ENCODE assay signal across 11 cellular contexts in the genomic region with DNA sequence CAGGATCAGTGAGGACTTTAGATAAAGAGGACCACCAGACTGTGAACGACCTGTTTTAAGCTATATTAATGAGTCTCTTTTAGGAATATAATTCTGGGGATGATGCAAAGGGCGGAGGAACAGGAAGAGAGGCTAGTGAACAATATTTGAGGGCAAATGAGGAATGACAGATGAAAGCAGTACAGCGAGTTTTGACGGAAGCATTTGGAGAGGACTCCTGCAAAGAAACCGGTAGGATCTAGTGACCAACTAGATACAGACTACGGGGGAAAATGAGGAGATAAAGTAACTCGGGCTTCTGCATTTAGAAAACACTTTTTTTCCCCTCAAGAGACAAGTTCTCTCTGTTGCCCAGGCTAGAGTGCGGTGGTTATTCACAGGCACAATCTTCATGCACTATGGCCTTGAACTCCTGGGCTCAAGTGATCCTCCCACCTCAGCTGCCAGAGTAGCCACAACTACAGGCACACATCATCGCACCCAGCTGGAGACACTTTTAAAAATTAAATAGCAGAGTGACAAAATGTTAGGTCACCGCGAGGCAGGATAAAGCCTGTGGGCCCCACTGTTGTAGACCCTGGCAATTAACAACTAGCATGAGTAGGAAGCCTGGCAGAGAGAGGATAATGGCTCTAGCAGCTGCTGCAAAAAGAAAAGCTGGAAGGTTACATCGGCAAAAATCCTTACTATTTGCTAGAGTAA.
DNase-seq lines count a peak whose midpoint lies in the region; ATAC-seq and TF ChIP-seq lines count a peak whose summit lies in the region.
"Had no signal": no experiment of that assay in that cellular context is flagged by ENCODE, and none has a peak within 500 bp of the region (broad histone marks: within the 10 kb centered on the region; RNA-seq: fewer than 3 reads in every experiment).

No MANE protein-coding gene starts in this region.

- no peak overlapping the region for H3K4me3 ChIP-seq in thyroid gland (replicated peaks in 1 of 3)
- H3K4me3 ChIP-seq in stomach: no peak overlapping the region

- H3K27ac ChIP-seq in thyroid gland: no peak overlapping the region
- H3K27ac ChIP-seq in stomach: no peak overlapping the region

- peak; percentile 83 for DNase-seq in NCI-H2107 treated with DMSO at 0.1 percent for 48 hours (lab: John Stamatoyannopoulos, UW; ENCODE audit: unreplicated experiment)
- no peak for DNase-seq in NCI-H2107 (lab: John Stamatoyannopoulos, UW)
- DNase-seq in NCI-H82 treated with DMSO at 0.1 percent for 48 hours (lab: John Stamatoyannopoulos, UW; ENCODE audit: unreplicated experiment): peak; percentile 62
- DNase-seq in left ventricle myocardium superior: no peak
- DNase-seq in thyroid gland: peak; percentile 34 to 38
- DNase-seq in stomach: no peak
- DNase-seq in HT-29 (ENCODE audit: low spot score): no peak
- DNase-seq: caudate nucleus; NCI-H526 treated with DMSO at 0.1 percent for 48 hours; stimulated activated CD8-positive, alpha-beta memory T cell treated with anti-CD3 and anti-CD28 coated beads, Interleukin-4, amount 100 ng/mL, for 48 hours had no signal

- no peak for TF ChIP-seq EP300 in stomach (IDR thresholded peaks at IDR 0.05)

- intact Hi-C loops in left ventricle myocardium superior (cut with micrococcal nuclease) (no loop called here), thyroid gland (cut with DNase I) (no loop called here), stomach (cut with DNase I; ENCODE audit: low total_unique reads) (no loop called here)

- TF ChIP-seq POLR2A in thyroid gland (IDR thresholded peaks at IDR 0.05) (no peak), stomach (IDR thresholded peaks at IDR 0.05) (no peak)

- H3K36me3 ChIP-seq in thyroid gland (no peaks in the 10 kb centered on the region), stomach (no peaks in the 10 kb centered on the region)

- H3K27me3 ChIP-seq in thyroid gland: no peaks in the 10 kb centered on the region
- no peaks in the 10 kb centered on the region for H3K27me3 ChIP-seq in stomach

- TF ChIP-seq CTCF in thyroid gland (IDR thresholded peaks at IDR 0.05): no peak
- no peak for TF ChIP-seq CTCF in stomach (IDR thresholded peaks at IDR 0.05)

- peak; percentile 39 for ATAC-seq in left ventricle myocardium superior
- no peak for ATAC-seq in GM18502 (IDR thresholded peaks at IDR 0.05; ENCODE audit: poor library complexity, unreplicated experiment)

- H3K4me1 ChIP-seq in thyroid gland (peaks cover 0 to 22% of the 10 kb centered on the region in 2 donors), stomach (peaks cover 0 to 35% (median 12%) of the 10 kb centered on the region in 4 donors)

- H3K9me3 ChIP-seq in thyroid gland (no peaks in the 10 kb centered on the region), stomach (no peaks in the 10 kb centered on the region)

- 52 to 57% methylated on average over 12 of the region's 12 CpGs for WGBS in thyroid gland, 2 donors
- 63 to 79% (median 75%) methylated on average over 12 of the region's 12 CpGs for WGBS in stomach, 5 donors

Comparison
In these comparisons a context has a peak if more than half of its experiments do, and no peak if none do; other contexts are left out.
1. DNase-seq: peak in NCI-H2107 treated with DMSO at 0.1 percent for 48 hours (single experiment), NCI-H82 treated with DMSO at 0.1 percent for 48 hours (single experiment) and thyroid gland (2 of 2); none in NCI-H2107 (single experiment), left ventricle myocardium superior (single experiment), stomach (single experiment) and HT-29 (single experiment).